In the genomic region with DNA sequence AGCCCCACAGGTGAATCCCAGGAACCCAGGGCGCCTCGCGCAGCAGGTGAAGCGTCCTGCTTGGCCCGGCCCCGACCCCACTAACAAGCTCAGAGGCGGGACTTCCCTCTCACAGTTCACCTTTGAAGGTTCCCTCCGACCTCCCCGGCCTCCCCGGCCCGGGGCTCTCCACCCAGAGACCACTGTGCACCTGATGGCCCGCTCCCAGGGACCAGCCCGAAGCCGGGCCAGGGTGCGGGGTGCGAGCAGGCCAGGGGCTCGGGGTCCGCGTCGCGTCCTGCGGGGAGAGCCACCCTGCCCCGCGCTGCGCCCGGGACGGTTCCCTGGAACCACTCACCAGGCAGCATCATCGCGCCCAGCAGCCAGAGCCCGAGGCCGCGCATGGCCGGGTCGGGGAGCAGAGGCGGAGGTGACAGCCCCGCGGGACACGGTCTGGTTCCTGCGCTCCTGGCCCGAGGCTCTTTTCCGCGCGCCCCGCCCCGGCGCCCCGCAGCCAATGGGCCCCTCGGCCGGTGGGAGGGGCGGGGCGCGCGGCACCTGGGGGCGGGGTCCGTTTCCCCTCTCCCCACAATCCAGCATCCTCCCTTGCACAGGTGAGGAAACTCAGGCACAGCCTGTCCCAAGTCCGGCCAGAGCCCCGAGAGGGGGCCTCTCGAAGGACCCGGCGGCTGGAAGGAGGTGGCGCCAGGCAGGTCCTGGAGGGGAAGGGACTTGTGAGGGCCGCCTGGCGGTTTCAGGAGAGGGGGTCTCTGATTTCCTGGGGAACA, we compare ENCODE assay signal across 9 cellular contexts. TPM values are rescaled to one million over a fixed set of nuclear protein-coding genes. Genes with fewer than 3 reads are reported as not detected.
DNase-seq lines count a peak whose midpoint lies in the region; ATAC-seq, FAIRE-seq and TF ChIP-seq lines count a peak whose summit lies in the region.
"Had no signal": no experiment of that assay in that cellular context is flagged by ENCODE, and none has a peak within 500 bp of the region (broad histone marks: within the 10 kb centered on the region; RNA-seq: fewer than 3 reads in every experiment).

A gene (minus strand): TSS at position 434 of the 767 bp plus-strand sequence. CDS start 51 bp downstream, at position 383.

- no peaks in the 10 kb centered on the region for H3K9me3 Mint-ChIP-seq in CD4-positive, alpha-beta memory T cell
- no peaks in the 10 kb centered on the region for H3K9me3 Mint-ChIP-seq in activated CD8-positive, alpha-beta memory T cell treated with anti-CD3 and anti-CD28 coated beads, Interleukin-2, amount 10 ng/mL, durations not matched to agents 7 days and 5 days (ENCODE audit: low read depth)

- peaks cover 0 to 33% of the 10 kb centered on the region in 2 donors for H3K36me3 Mint-ChIP-seq in CD4-positive, alpha-beta memory T cell
- peaks cover 4% of the 10 kb centered on the region for H3K36me3 Mint-ChIP-seq in activated CD8-positive, alpha-beta memory T cell treated with anti-CD3 and anti-CD28 coated beads, Interleukin-2, amount 10 ng/mL, durations not matched to agents 7 days and 5 days

- H3K27me3 Mint-ChIP-seq in CD4-positive, alpha-beta memory T cell, result no peaks in the 10 kb centered on the region
- no peaks in the 10 kb centered on the region for H3K27me3 Mint-ChIP-seq in activated CD8-positive, alpha-beta memory T cell treated with anti-CD3 and anti-CD28 coated beads, Interleukin-2, amount 10 ng/mL, durations not matched to agents 7 days and 5 days

- peaks cover 50% of the 10 kb centered on the region for H3K4me1 ChIP-seq in CD4-positive, alpha-beta memory T cell (ENCODE audit: insufficient read depth, low read length)
- peaks cover 0 to 2% of the 10 kb centered on the region in 2 donors for H3K4me1 ChIP-seq in small intestine (ENCODE audit: control insufficient read depth in 2 of 2, insufficient read depth in 1 of 2, low read depth in 1 of 2, low read length in 1 of 2)

- peak within 1 kb of the TSS; percentile 90 to 96 (median 92) for H3K4me3 Mint-ChIP-seq in CD4-positive, alpha-beta memory T cell
- peak within 1 kb of the TSS; percentile 90 for H3K4me3 Mint-ChIP-seq in activated CD8-positive, alpha-beta memory T cell treated with anti-CD3 and anti-CD28 coated beads, Interleukin-2, amount 10 ng/mL, durations not matched to agents 7 days and 5 days

- CTCF ChIA-PET in CD4-positive, alpha-beta memory T cell (lab: Charles Lee; ENCODE audit: partially characterized antibody), result interaction anchor here (1.0 to 3.4 kb wide), 5 partner anchors 12 to 53 kb away, joined by 4 to 19 read pairs (median 5); no protein-coding TSS in a partner anchor
- CTCF ChIA-PET in activated CD8-positive, alpha-beta memory T cell treated with anti-CD3 and anti-CD28 coated beads, Interleukin-2, amount 10 ng/mL, durations not matched to agents 7 days and 5 days (lab: Charles Lee), result interaction anchor here (0.7 to 3.3 kb wide), 6 partner anchors 12 to 31 kb away, joined by 3 to 41 read pairs (median 10); no protein-coding TSS in a partner anchor

- H3K4me3 ChIP-seq in CD4-positive, alpha-beta memory T cell (ENCODE audit: low read length in 2 of 2), result peak within 1 kb of the TSS; percentile 91 to 92
- H3K4me3 ChIP-seq in HL-60 (replicated peaks; ENCODE audit: insufficient read depth, low read length) (no peak within 1 kb of the TSS), small intestine (ENCODE audit: low read depth in 1 of 2, low read length in 2 of 2) (peak within 1 kb of the TSS in 1 of 2 donors; percentile 59)

- H3K4me1 Mint-ChIP-seq in CD4-positive, alpha-beta memory T cell, result peaks cover 15 to 53% (median 35%) of the 10 kb centered on the region in 4 donors
- peaks cover 36% of the 10 kb centered on the region for H3K4me1 Mint-ChIP-seq in activated CD8-positive, alpha-beta memory T cell treated with anti-CD3 and anti-CD28 coated beads, Interleukin-2, amount 10 ng/mL, durations not matched to agents 7 days and 5 days

- DNase-seq in CD4-positive, alpha-beta memory T cell, result peak; percentile 59 to 67 (median 63)
- peak in 1 of 2 experiments; percentile 6 for DNase-seq in HL-60 (ENCODE audit: low read depth in 1 of 2, low spot score in 1 of 2)
- peak; percentile 79 for DNase-seq in activated CD8-positive, alpha-beta memory T cell treated with anti-CD3 and anti-CD28 coated beads, Interleukin-2, amount 10 ng/mL, durations not matched to agents 7 days and 5 days
- DNase-seq in germinal center (ENCODE audit: low spot score), result peak; percentile 92
- DNase-seq in small intestine, result peak; percentile 22
- DNase-seq in H4 (ENCODE audit: low spot score), result no peak
- no peak for DNase-seq in midbrain (lab: John Stamatoyannopoulos, UW)

- FAIRE-seq in small intestine (lab: Jason Lieb, UNC), result no peak
- FAIRE-seq: islet of Langerhans had no signal

- WGBS in small intestine, 3 donors, result 5 to 7% (median 6%) methylated on average over 45 to 63 of the region's 63 CpGs

- no peaks in the 10 kb centered on the region for H3K9me3 ChIP-seq in CD4-positive, alpha-beta memory T cell (ENCODE audit: control insufficient read depth in 1 of 2, low read length in 2 of 2)
- H3K9me3 ChIP-seq in small intestine (ENCODE audit: control insufficient read depth, low read depth), result no peaks in the 10 kb centered on the region

- ATAC-seq in GM19452 (IDR thresholded peaks at IDR 0.05; ENCODE audit: unreplicated experiment), result peak; percentile 45
- ATAC-seq in activated CD8-positive, alpha-beta memory T cell treated with anti-CD3 and anti-CD28 coated beads, Interleukin-2, amount 10 ng/mL, durations not matched to agents 7 days and 5 days, result peak; percentile 60

- no peaks in the 10 kb centered on the region for H3K27me3 ChIP-seq in CD4-positive, alpha-beta memory T cell (ENCODE audit: insufficient read depth, low read length)
- H3K27me3 ChIP-seq in HL-60 (ENCODE audit: insufficient read depth, poor library complexity, severe bottlenecking) (no peaks in the 10 kb centered on the region), small intestine (ENCODE audit: control insufficient read depth in 2 of 2, insufficient read depth in 2 of 2, low read length in 2 of 2) (peaks cover 0 to 4% of the 10 kb centered on the region in 2 donors)

- peak within 1 kb of the TSS; percentile 95 to 99 (median 98) for H3K27ac Mint-ChIP-seq in CD4-positive, alpha-beta memory T cell
- H3K27ac Mint-ChIP-seq in activated CD8-positive, alpha-beta memory T cell treated with anti-CD3 and anti-CD28 coated beads, Interleukin-2, amount 10 ng/mL, durations not matched to agents 7 days and 5 days, result peak within 1 kb of the TSS; percentile 99

- POLR2A ChIA-PET in CD4-positive, alpha-beta memory T cell (lab: Charles Lee; ENCODE audit: partially characterized antibody), result interaction anchor here (1.2 to 11.6 kb wide), 5 partner anchors 15 to 113 kb away, joined by 3 to 236 read pairs (median 10); a partner anchor contains a TSS

- no peak for TF ChIP-seq CTCF in HL-60 (IDR thresholded peaks at IDR 0.05; ENCODE audit: insufficient read depth, low read length)

- H3K27ac ChIP-seq in CD4-positive, alpha-beta memory T cell (ENCODE audit: low read depth, low read length), result peak within 1 kb of the TSS; percentile 99
- H3K27ac ChIP-seq in HL-60 (replicated peaks) (peak within 1 kb of the TSS; percentile 92), small intestine (ENCODE audit: low read depth in 1 of 2, low read length in 1 of 2) (peak within 1 kb of the TSS; percentile 50 to 53)

- H3K36me3 ChIP-seq in CD4-positive, alpha-beta memory T cell (ENCODE audit: insufficient read depth, low read length), result peaks cover 20% of the 10 kb centered on the region
- H3K36me3 ChIP-seq in small intestine (ENCODE audit: control insufficient read depth in 2 of 2, insufficient read depth in 2 of 2, low read length in 2 of 2), result peaks cover 2 to 9% of the 10 kb centered on the region in 2 donors

- intact Hi-C loops in CD4-positive, alpha-beta memory T cell (cut with micrococcal nuclease), result no loop called here

RNA-seq across cellular contexts. Expression of the gene that starts here (rescaled TPM):
- 10 to 100 TPM; 87.2 to 90.3 TPM for total RNA-seq in CD4-positive, alpha-beta memory T cell
- polyA plus RNA-seq in CD4-positive, alpha-beta memory T cell, result 10 to 100 TPM; 63.9 to 97.8 TPM
- total RNA-seq in activated CD8-positive, alpha-beta memory T cell treated with anti-CD3 and anti-CD28 coated beads, Interleukin-2, amount 10 ng/mL, durations not matched to agents 7 days and 5 days, result 100 to 1,000 TPM; 142 to 173 TPM
- polyA plus RNA-seq in small intestine, result 1 to 10 TPM in 2 of 3 donors, under 1 TPM in 1; 0.67 to 2.5 (median 1.6) TPM
- 0.50 and 2.8 TPM in 2 replicates for total RNA-seq in H4 (2014; rRNA removed; shearing (Covaris generic))

Comparison
In these comparisons a context has a peak if more than half of its experiments do, and no peak if none do; other contexts are left out.
1. RNA of the gene that starts here (total RNA-seq): 142 to 173 TPM in activated CD8-positive, alpha-beta memory T cell treated with anti-CD3 and anti-CD28 coated beads, Interleukin-2, amount 10 ng/mL, durations not matched to agents 7 days and 5 days and 87.2 to 90.3 TPM in CD4-positive, alpha-beta memory T cell; 0.50 to 2.8 TPM in H4; every median in the first group is over 10 times any median in the second.
2. RNA of the gene that starts here (polyA plus RNA-seq): 63.9 to 97.8 TPM in CD4-positive, alpha-beta memory T cell; 0.67 to 2.5 TPM in small intestine; every median in the first group is over 10 times any median in the second.
3. DNase-seq: peak in CD4-positive, alpha-beta memory T cell (5 of 5), activated CD8-positive, alpha-beta memory T cell treated with anti-CD3 and anti-CD28 coated beads, Interleukin-2, amount 10 ng/mL, durations not matched to agents 7 days and 5 days (single experiment), germinal center (single experiment) and small intestine (single experiment); none in H4 (single experiment) and midbrain (single experiment).
4. Peak in every context shown above with its lines, with median percentiles within 50 percentile points of each other: H3K27ac ChIP-seq.